In the genomic region with DNA sequence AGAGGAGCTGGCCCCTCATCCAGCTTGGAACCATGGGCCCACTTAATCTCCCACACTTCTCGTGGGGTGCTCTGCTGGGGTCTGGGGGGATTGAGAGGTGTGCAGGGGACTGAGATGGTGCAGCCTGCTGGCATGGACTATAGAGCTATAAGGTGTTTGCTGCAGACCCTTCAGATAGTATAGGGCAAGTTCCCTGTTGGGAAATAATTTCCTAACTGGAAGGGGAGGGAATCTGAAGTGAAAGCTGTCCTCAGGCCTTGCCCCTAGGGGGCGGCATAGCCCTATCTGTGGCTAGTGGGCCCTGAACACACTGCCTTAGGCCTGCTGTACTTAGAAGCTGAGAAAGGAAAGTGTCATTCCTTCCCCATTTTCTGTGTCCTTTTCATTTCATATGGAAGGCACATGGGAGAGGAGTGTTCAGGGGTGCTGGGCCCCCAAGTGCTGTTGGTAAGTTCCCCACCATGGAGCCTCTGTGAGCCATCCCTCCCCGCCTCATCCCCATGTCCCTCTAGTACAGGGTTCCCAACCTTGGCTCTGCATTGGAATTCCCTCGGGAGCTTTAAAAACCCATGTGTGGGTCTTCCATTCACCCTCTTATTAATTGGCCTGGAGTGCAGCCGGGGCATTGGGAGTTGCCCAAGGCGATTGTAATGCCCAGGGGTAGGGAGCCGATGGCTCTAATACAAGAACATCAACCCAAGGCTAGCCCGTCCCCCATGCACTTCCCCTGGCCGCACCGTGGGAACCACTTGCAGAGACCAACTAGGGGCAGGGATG, we compare ENCODE assay signal across 9 cellular contexts. TPM values are rescaled to one million over a fixed set of nuclear protein-coding genes. Genes with fewer than 3 reads are reported as not detected.
DNase-seq lines count a peak whose midpoint lies in the region; ATAC-seq and TF ChIP-seq lines count a peak whose summit lies in the region.
"Had no signal": no experiment of that assay in that cellular context is flagged by ENCODE, and none has a peak within 500 bp of the region (broad histone marks: within the 10 kb centered on the region; RNA-seq: fewer than 3 reads in every experiment).

No MANE protein-coding gene starts in this region.

- H3K9me3 ChIP-seq in CD4-positive, alpha-beta memory T cell (ENCODE audit: control insufficient read depth in 1 of 2, low read length in 2 of 2) = no peaks in the 10 kb centered on the region
- H3K9me3 ChIP-seq in thoracic aorta = no peaks in the 10 kb centered on the region

- H3K4me1 Mint-ChIP-seq in CD4-positive, alpha-beta memory T cell = peaks cover 9 to 23% (median 17%) of the 10 kb centered on the region in 4 donors
- peaks cover 27% of the 10 kb centered on the region for H3K4me1 Mint-ChIP-seq in HFFc6 (ENCODE audit: low read depth)
- peaks cover 27% of the 10 kb centered on the region for H3K4me1 Mint-ChIP-seq in activated CD8-positive, alpha-beta T cell treated with anti-CD3 and anti-CD28 coated beads, Interleukin-2, amount 10 ng/mL, durations not matched to agents 7 days and 5 days (ENCODE audit: low read depth)

- H3K4me1 ChIP-seq in CD4-positive, alpha-beta memory T cell (ENCODE audit: insufficient read depth, low read length) = peaks cover 17% of the 10 kb centered on the region
- peaks cover 8 to 15% of the 10 kb centered on the region in 2 donors for H3K4me1 ChIP-seq in thoracic aorta (ENCODE audit: control insufficient read depth in 1 of 2, low read depth in 2 of 2)

- H3K4me3 ChIP-seq in CD4-positive, alpha-beta memory T cell (ENCODE audit: low read length in 2 of 2) = no peak overlapping the region
- H3K4me3 ChIP-seq in epithelial cell of esophagus (ENCODE audit: low read length) (no peak overlapping the region), thoracic aorta (no peak overlapping the region)

- H3K27me3 Mint-ChIP-seq in CD4-positive, alpha-beta memory T cell = no peaks in the 10 kb centered on the region
- H3K27me3 Mint-ChIP-seq in HFFc6 (ENCODE audit: insufficient read depth) = peaks cover 3% of the 10 kb centered on the region
- H3K27me3 Mint-ChIP-seq in activated CD8-positive, alpha-beta T cell treated with anti-CD3 and anti-CD28 coated beads, Interleukin-2, amount 10 ng/mL, durations not matched to agents 7 days and 5 days (ENCODE audit: low read depth) = no peaks in the 10 kb centered on the region

- H3K27ac Mint-ChIP-seq in CD4-positive, alpha-beta memory T cell = peak overlapping the region in 3 of 7 donors; percentile 20 to 53 (median 52)
- peak overlapping the region; percentile 31; the same call in 1 of the 2 replicates for H3K27ac Mint-ChIP-seq in HFFc6
- H3K27ac Mint-ChIP-seq in activated CD8-positive, alpha-beta T cell treated with anti-CD3 and anti-CD28 coated beads, Interleukin-2, amount 10 ng/mL, durations not matched to agents 7 days and 5 days = no peak overlapping the region

- POLR2A ChIA-PET in CD4-positive, alpha-beta memory T cell (lab: Charles Lee; ENCODE audit: partially characterized antibody) = interaction anchor here (1.0 kb wide), 1 partner anchor 9 kb away, joined by 3 read pairs; no protein-coding TSS in a partner anchor
- POLR2A ChIA-PET in activated CD8-positive, alpha-beta T cell treated with anti-CD3 and anti-CD28 coated beads, Interleukin-2, amount 10 ng/mL, durations not matched to agents 7 days and 5 days (lab: Charles Lee) = no interaction called here

- peak; percentile 58 for ATAC-seq in activated CD8-positive, alpha-beta T cell treated with anti-CD3 and anti-CD28 coated beads, Interleukin-2, amount 10 ng/mL, durations not matched to agents 7 days and 5 days
- no peak for ATAC-seq in thoracic aorta (ENCODE audit: insufficient number of reproducible peaks, low FRiP score, low read depth)
- no peak for ATAC-seq in HG02610 (IDR thresholded peaks at IDR 0.05; ENCODE audit: unreplicated experiment)

- peak; percentile 93 for TF ChIP-seq CTCF in HFFc6 (IDR thresholded peaks at IDR 0.05)
- TF ChIP-seq CTCF in epithelial cell of esophagus (IDR thresholded peaks at IDR 0.05; ENCODE audit: insufficient read depth, low read depth, low read length, missing control alignments) = peak; percentile 93
- TF ChIP-seq CTCF in thoracic aorta (IDR thresholded peaks at IDR 0.05) = peak; percentile 71

- no peak overlapping the region for H3K27ac ChIP-seq in CD4-positive, alpha-beta memory T cell (ENCODE audit: low read depth, low read length)
- H3K27ac ChIP-seq in thoracic aorta = no peak overlapping the region

- H3K27me3 ChIP-seq in CD4-positive, alpha-beta memory T cell (ENCODE audit: insufficient read depth, low read length) = no peaks in the 10 kb centered on the region
- H3K27me3 ChIP-seq in thoracic aorta (replicated peaks; ENCODE audit: insufficient read depth) = no peaks in the 10 kb centered on the region

- peaks cover 26% of the 10 kb centered on the region for H3K36me3 ChIP-seq in CD4-positive, alpha-beta memory T cell (ENCODE audit: insufficient read depth, low read length)
- peaks cover 32% of the 10 kb centered on the region for H3K36me3 ChIP-seq in thoracic aorta

- intact Hi-C loops in CD4-positive, alpha-beta memory T cell (cut with micrococcal nuclease) = no loop called here

- DNase-seq in CD4-positive, alpha-beta memory T cell = peak in 4 of 5 donors; percentile 18 to 29 (median 26)
- peak; percentile 59 for DNase-seq in HFFc6
- peak; percentile 64 for DNase-seq in NCI-H748 (lab: John Stamatoyannopoulos, UW; ENCODE audit: unreplicated experiment)
- peak; percentile 66 for DNase-seq in activated CD8-positive, alpha-beta T cell treated with anti-CD3 and anti-CD28 coated beads, Interleukin-2, amount 10 ng/mL, durations not matched to agents 7 days and 5 days
- peak; percentile 74 for DNase-seq in epithelial cell of esophagus (ENCODE audit: low read depth)
- peak; percentile 52 for DNase-seq in middle frontal gyrus (ENCODE audit: extremely low spot score, low spot score)
- no peak for DNase-seq in thoracic aorta (ENCODE audit: low spot score)

- peaks cover 25 to 37% of the 10 kb centered on the region in 2 donors for H3K36me3 Mint-ChIP-seq in CD4-positive, alpha-beta memory T cell
- H3K36me3 Mint-ChIP-seq in HFFc6 (ENCODE audit: low read depth) = peaks cover 20% of the 10 kb centered on the region
- peaks cover 22% of the 10 kb centered on the region for H3K36me3 Mint-ChIP-seq in activated CD8-positive, alpha-beta T cell treated with anti-CD3 and anti-CD28 coated beads, Interleukin-2, amount 10 ng/mL, durations not matched to agents 7 days and 5 days (ENCODE audit: low read depth)

- CTCF ChIA-PET in CD4-positive, alpha-beta memory T cell (lab: Charles Lee; ENCODE audit: partially characterized antibody) = interaction anchor here (0.6 to 3.0 kb wide), 19 partner anchors 9 to 672 kb away, joined by 3 to 22 read pairs (median 4); no protein-coding TSS in a partner anchor
- CTCF ChIA-PET in activated CD8-positive, alpha-beta T cell treated with anti-CD3 and anti-CD28 coated beads, Interleukin-2, amount 10 ng/mL, durations not matched to agents 7 days and 5 days (lab: Charles Lee) = interaction anchor here (0.7 to 5.5 kb wide), 26 partner anchors 9 to 374 kb away, joined by 3 to 44 read pairs (median 4); no protein-coding TSS in a partner anchor

- no peak overlapping the region for H3K4me3 Mint-ChIP-seq in CD4-positive, alpha-beta memory T cell
- peak overlapping the region; percentile 70 for H3K4me3 Mint-ChIP-seq in HFFc6
- H3K4me3 Mint-ChIP-seq in activated CD8-positive, alpha-beta T cell treated with anti-CD3 and anti-CD28 coated beads, Interleukin-2, amount 10 ng/mL, durations not matched to agents 7 days and 5 days = no peak overlapping the region

- H3K9me3 Mint-ChIP-seq in CD4-positive, alpha-beta memory T cell = peaks cover 0 to 2% (median 0%) of the 10 kb centered on the region in 8 donors
- H3K9me3 Mint-ChIP-seq in HFFc6 = no peaks in the 10 kb centered on the region
- H3K9me3 Mint-ChIP-seq in activated CD8-positive, alpha-beta T cell treated with anti-CD3 and anti-CD28 coated beads, Interleukin-2, amount 10 ng/mL, durations not matched to agents 7 days and 5 days (ENCODE audit: insufficient read depth) = no peaks in the 10 kb centered on the region

RNA-seq across cellular contexts. Expression of gene GOSR2, which starts 19.7 kb away (rescaled TPM):
- total RNA-seq in CD4-positive, alpha-beta memory T cell = 10 to 100 TPM; 89.9 to 96.9 TPM
- polyA plus RNA-seq in CD4-positive, alpha-beta memory T cell = 10 to 100 TPM; 51.7 to 54.4 TPM
- 10 to 100 TPM; 63.6 to 75.9 (median 66.3) TPM for total RNA-seq in HFFc6 (2021; fragmentation: NEBNext Ultra II Directional; extraction: Animal tissue kit (Norgen Biotek cat#: 25700))
- 10 to 100 TPM; 50.6 to 51.5 TPM for total RNA-seq in activated CD8-positive, alpha-beta T cell treated with anti-CD3 and anti-CD28 coated beads, Interleukin-2, amount 10 ng/mL, durations not matched to agents 7 days and 5 days
- 10 to 100 TPM; 30.9 to 94.8 TPM for total RNA-seq in thoracic aorta

RNA-seq across cellular contexts. Expression of gene RPRML, which starts 36.4 kb away (rescaled TPM):
- total RNA-seq in CD4-positive, alpha-beta memory T cell = not detected
- polyA plus RNA-seq in CD4-positive, alpha-beta memory T cell = not detected
- total RNA-seq in HFFc6 (2021; fragmentation: NEBNext Ultra II Directional; extraction: Animal tissue kit (Norgen Biotek cat#: 25700)) = not detected
- total RNA-seq in activated CD8-positive, alpha-beta T cell treated with anti-CD3 and anti-CD28 coated beads, Interleukin-2, amount 10 ng/mL, durations not matched to agents 7 days and 5 days = under 1 TPM in 1 of 2 experiments, not detected in 1; 0.23 TPM
- not detected for total RNA-seq in thoracic aorta
- total RNA-seq: T-helper 1 cell treated with Interleukin-12 subunit alpha and Interleukin-12 subunit beta and Interleukin-4 antibody, amounts not matched to agents 30 ng/mL and 1 ng/mL, for 36 hours had no signal
